27 cellular contexts compared by ENCODE assay signal in the genomic region with DNA sequence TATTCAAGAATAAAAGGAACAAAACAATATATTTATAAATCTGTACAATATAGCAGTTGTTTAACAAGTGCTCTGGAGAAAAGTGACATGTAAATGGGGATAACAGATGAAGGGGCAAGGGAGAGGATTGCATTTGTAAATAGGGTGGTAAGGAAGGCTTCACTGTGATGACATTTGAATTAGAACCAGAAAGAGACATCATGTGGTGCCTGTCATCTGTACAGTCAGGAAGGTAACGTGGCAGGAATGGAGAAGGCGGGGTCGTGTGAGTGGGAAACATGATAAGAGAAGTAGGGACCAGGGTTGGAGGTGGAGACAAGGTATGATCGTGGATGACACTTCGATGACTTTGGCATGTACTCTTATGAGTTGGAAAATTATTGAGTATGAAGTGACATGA.
"Had no signal": no experiment of that assay in that cellular context is flagged by ENCODE, and none has a peak within 500 bp of the region (broad histone marks: within the 10 kb centered on the region; RNA-seq: fewer than 3 reads in every experiment).

No MANE protein-coding gene starts in this region.

- ATAC-seq: effector memory CD8-positive, alpha-beta T cell; esophagus mucosa; foreskin keratinocyte; gastrocnemius medialis; gastroesophageal sphincter; heart left ventricle; heart right ventricle had no signal

- H3K27me3 ChIP-seq: colonic mucosa, dorsolateral prefrontal cortex, esophagus muscularis mucosa, esophagus squamous epithelium, foreskin keratinocyte, gastrocnemius medialis, gastroesophageal sphincter, heart left ventricle, heart right ventricle had no signal

- H3K27ac ChIP-seq: colonic mucosa, coronary artery, dorsolateral prefrontal cortex, epithelial cell of prostate, esophagus muscularis mucosa, esophagus squamous epithelium, foreskin keratinocyte, gastrocnemius medialis, gastroesophageal sphincter, heart left ventricle, heart right ventricle had no signal

- H3K4me3 ChIP-seq: colonic mucosa, coronary artery, dorsolateral prefrontal cortex, esophagus muscularis mucosa, esophagus squamous epithelium, gastrocnemius medialis, gastroesophageal sphincter, heart left ventricle, heart right ventricle had no signal

- H3K4me3 Mint-ChIP-seq: dendritic cell treated with granulocyte-macrophage colony-stimulating factor and Interleukin-4, amounts not matched to agents 40 ng/mL and 50 ng/mL, for 4 days; effector memory CD8-positive, alpha-beta T cell; endodermal cell had no signal

- H3K4me1 ChIP-seq: colonic mucosa, esophagus muscularis mucosa, esophagus squamous epithelium, foreskin keratinocyte, gastrocnemius medialis, gastroesophageal sphincter, heart left ventricle, heart right ventricle had no signal

- H3K27ac Mint-ChIP-seq: dendritic cell treated with granulocyte-macrophage colony-stimulating factor and Interleukin-4, amounts not matched to agents 40 ng/mL and 50 ng/mL, for 4 days; effector memory CD8-positive, alpha-beta T cell; endodermal cell had no signal

- FAIRE-seq: colon, endothelial cell of umbilical vein had no signal

- DNase-seq: colonic mucosa; cortex of kidney; dermis blood vessel endothelial cell; dorsolateral prefrontal cortex; effector CD4-positive, alpha-beta T cell; effector CD8-positive, alpha-beta T cell; effector memory CD4-positive, alpha-beta T cell; effector memory CD8-positive, alpha-beta T cell; endodermal cell; erythroblast; esophagus squamous epithelium; foreskin fibroblast; foreskin keratinocyte; foreskin melanocyte; gastrocnemius medialis; glutamatergic neuron; head of caudate nucleus; heart left ventricle; heart right ventricle had no signal

- H3K36me3 ChIP-seq: colonic mucosa, esophagus muscularis mucosa, esophagus squamous epithelium, gastrocnemius medialis, gastroesophageal sphincter, heart left ventricle, heart right ventricle had no signal

- H3K27me3 Mint-ChIP-seq: dendritic cell treated with granulocyte-macrophage colony-stimulating factor and Interleukin-4, amounts not matched to agents 40 ng/mL and 50 ng/mL, for 4 days; effector memory CD8-positive, alpha-beta T cell had no signal

- H3K9me3 ChIP-seq: colonic mucosa, esophagus squamous epithelium, gastrocnemius medialis had no signal
